18 cellular contexts compared by ENCODE assay signal in genomic region chr9:4541848-4542247, GRCh38. TPM values are rescaled to one million over a fixed set of nuclear protein-coding genes. Genes with fewer than 3 reads are reported as not detected.
DNase-seq lines count a peak whose midpoint lies in the region; ATAC-seq and TF ChIP-seq lines count a peak whose summit lies in the region.
"Had no signal": no experiment of that assay in that cellular context is flagged by ENCODE, and none has a peak within 500 bp of the region (broad histone marks: within the 10 kb centered on the region; RNA-seq: fewer than 3 reads in every experiment).

No MANE protein-coding gene starts in this region.

- H3K27me3 ChIP-seq in left ventricle myocardium inferior (ENCODE audit: low read depth) = no peaks in the 10 kb centered on the region
- no peaks in the 10 kb centered on the region for H3K27me3 ChIP-seq in hepatocyte
- H3K27me3 ChIP-seq: BLaER1 had no signal

- H3K9me3 ChIP-seq in left ventricle myocardium inferior (replicated peaks) = peaks cover 16% of the 10 kb centered on the region
- H3K9me3 ChIP-seq in hepatocyte (ENCODE audit: low read depth) = no peaks in the 10 kb centered on the region
- no peaks in the 10 kb centered on the region for H3K9me3 ChIP-seq in mesodermal cell (ENCODE audit: control insufficient read depth, low read length)
- H3K9me3 ChIP-seq: SK-N-SH had no signal

- H2AFZ ChIP-seq in hepatocyte = no peak overlapping the region

- H4K20me1 ChIP-seq in hepatocyte (ENCODE audit: insufficient read depth, poor library complexity, severe bottlenecking) = no peaks in the 10 kb centered on the region
- H4K20me1 ChIP-seq: BLaER1 had no signal

- no peaks in the 10 kb centered on the region for H3K9me2 ChIP-seq in hepatocyte (replicated peaks; ENCODE audit: insufficient read depth)
- H3K9me2 ChIP-seq: SK-N-SH had no signal

- H3K36me3 ChIP-seq in left ventricle myocardium inferior (no peaks in the 10 kb centered on the region), hepatocyte (replicated peaks; ENCODE audit: insufficient read depth, low read depth) (no peaks in the 10 kb centered on the region), mesodermal cell (ENCODE audit: control insufficient read depth, insufficient read depth, low read length) (no peaks in the 10 kb centered on the region)
- H3K36me3 ChIP-seq: BLaER1 had no signal

- H3K27ac ChIP-seq in left ventricle myocardium inferior (replicated peaks) (peak overlapping the region; percentile 11), hepatocyte (peak overlapping the region; percentile 60), mesodermal cell (ENCODE audit: low read depth, low read length, severe bottlenecking) (peak overlapping the region; percentile 66)
- H3K27ac ChIP-seq: 22Rv1, BLaER1 had no signal

- H3K4me2 ChIP-seq in hepatocyte = no peak overlapping the region
- H3K4me2 ChIP-seq: BLaER1 had no signal

- H3K4me1 ChIP-seq in left ventricle myocardium inferior (peaks cover 24% of the 10 kb centered on the region), hepatocyte (ENCODE audit: insufficient read depth) (peaks cover 13% of the 10 kb centered on the region), mesodermal cell (ENCODE audit: control insufficient read depth, insufficient read depth, low read length, poor library complexity, severe bottlenecking) (peaks cover 30% of the 10 kb centered on the region)
- H3K4me1 ChIP-seq: BLaER1 had no signal

- no peaks in the 10 kb centered on the region for H3K79me2 ChIP-seq in hepatocyte

- WGBS in hepatocyte (ENCODE audit: low lambda C conversion rate, missing lambda C conversion rate) = 17% methylated on average over 2 of the region's 2 CpGs
- 0 to 10% methylated on average over 1 to 2 of the region's 2 CpGs for WGBS in mesodermal cell (ENCODE audit: insufficient coverage in 2 of 2), 2 experiments

- no peak overlapping the region for H3K4me3 ChIP-seq in left ventricle myocardium inferior
- no peak overlapping the region for H3K4me3 ChIP-seq in hepatocyte
- no peak overlapping the region for H3K4me3 ChIP-seq in mesodermal cell (ENCODE audit: extremely low read depth, insufficient read depth, low read length, poor library complexity, severe bottlenecking)
- H3K4me3 ChIP-seq: BLaER1 had no signal

- TF ChIP-seq CTCF in left ventricle myocardium inferior (IDR thresholded peaks at IDR 0.05; ENCODE audit: borderline replicate concordance) = no peak
- TF ChIP-seq CTCF in hepatocyte (IDR thresholded peaks at IDR 0.05; ENCODE audit: poor library complexity) = no peak

- ATAC-seq in Right ventricle myocardium superior (ENCODE audit: poor library complexity) (no peak), HG03457 (IDR thresholded peaks at IDR 0.05; ENCODE audit: unreplicated experiment) (no peak), HG03159 (IDR thresholded peaks at IDR 0.05; ENCODE audit: unreplicated experiment) (no peak)

- no peak for DNase-seq in left ventricle myocardium inferior
- DNase-seq in Right ventricle myocardium superior = no peak
- no peak for DNase-seq in hepatocyte (ENCODE audit: low spot score)
- DNase-seq in T-helper 2 cell = no peak
- no peak for DNase-seq in superior temporal gyrus (ENCODE audit: extremely low spot score)
- DNase-seq: DMS 273 treated with DMSO at 0.1 percent for 48 hours, KG1, NCI-H1092 treated with DMSO at 0.1 percent for 48 hours, NCI-H187 treated with DMSO at 0.1 percent for 48 hours, NCI-H2171, NCI-H446 treated with DMSO at 0.1 percent for 48 hours, NCI-H748 treated with DMSO at 0.1 percent for 48 hours, SK-N-SH had no signal

- intact Hi-C loops in left ventricle myocardium inferior (cut with micrococcal nuclease) = no loop called here
- intact Hi-C loops in Right ventricle myocardium superior (cut with DNase I) = no loop called here

RNA-seq across cellular contexts. Expression of gene SLC1A1, which starts 51.6 kb away (rescaled TPM):
- total RNA-seq in left ventricle myocardium inferior (3.1 TPM), Right ventricle myocardium superior (2.5 TPM), hepatocyte (50.7 and 52.9 TPM in 2 replicates)
- 27.7 and 36.1 TPM in 2 replicates for polyA plus RNA-seq in hepatocyte
- 1.4 TPM for polyA plus RNA-seq in mesodermal cell (2013, experiment 1 of 2)
- polyA plus RNA-seq in mesodermal cell (2013, experiment 2 of 2) = 1.4 TPM

Comparison
In these comparisons a context has a peak if more than half of its experiments do, and no peak if none do; other contexts are left out.
1. H3K27ac ChIP-seq: peak in every context shown above with its lines; median percentile 66 in mesodermal cell; 60 in hepatocyte; 11 in left ventricle myocardium inferior.
2. RNA of gene SLC1A1, which starts 51.6 kb away (total RNA-seq): 50.7 to 52.9 TPM in hepatocyte; 3.1 TPM in left ventricle myocardium inferior (single experiment) and 2.5 TPM in Right ventricle myocardium superior (single experiment); every median in the first group is over 10 times any median in the second.